ENCODE assay signal across 1 cellular context in genomic region chr9:128304151-128304970, GRCh38.
TF ChIP-seq lines count a peak whose summit lies in the region.

No MANE protein-coding gene starts in this region.

TF ChIP-seq in IMR-90, 13 proteins besides CTCF, POLR2A, EP300 and RAD21:
- no peak for TF ChIP-seq RCOR1 (IDR thresholded peaks at IDR 0.05; ENCODE audit: insufficient replicate concordance, low read length)
- TF ChIP-seq CEBPB (IDR thresholded peaks at IDR 0.05; ENCODE audit: low read depth, low read length) = peak; percentile 72
- TF ChIP-seq SMC3 (IDR thresholded peaks at IDR 0.05; ENCODE audit: low read depth, low read length) = no peak
TF ChIP-seq in IMR-90: peak in this region for 1.
